ENCODE assay signal across 11 cellular contexts in genomic region chr6:28710466-28711191, GRCh38.
DNase-seq lines count a peak whose midpoint lies in the region; ATAC-seq and TF ChIP-seq lines count a peak whose summit lies in the region.
"Had no signal": no experiment of that assay in that cellular context is flagged by ENCODE, and none has a peak within 500 bp of the region (broad histone marks: within the 10 kb centered on the region; RNA-seq: fewer than 3 reads in every experiment).

No MANE protein-coding gene starts in this region.

- TF ChIP-seq CTCF in GM23338 (conservative IDR thresholded peaks at IDR 0.05; ENCODE audit: low read depth in 2 of 2) (no peak), fibroblast of pulmonary artery (IDR thresholded peaks at IDR 0.05; ENCODE audit: low read length, missing control alignments) (no peak)

- peak overlapping the region; percentile 90 for H3K4me3 Mint-ChIP-seq in GM23338

- H3K4me3 ChIP-seq in GM23338, result peak overlapping the region; percentile 93
- H3K4me3 ChIP-seq in fibroblast of pulmonary artery (replicated peaks; ENCODE audit: low read depth, low read length), result no peak overlapping the region

- no peaks in the 10 kb centered on the region for H3K27me3 ChIP-seq in GM23338 (ENCODE audit: insufficient read depth)

- H3K27me3 Mint-ChIP-seq in GM23338 (ENCODE audit: insufficient read depth, low read depth, poor library complexity), result peaks cover 23% of the 10 kb centered on the region

- DNase-seq in A172 (ENCODE audit: low spot score) (peak; percentile 44), GM23338 (ENCODE audit: low spot score) (peak; percentile 80), OCI-M2 (lab: John Stamatoyannopoulos, UW; ENCODE audit: unreplicated experiment) (peak; percentile 94), fibroblast of pulmonary artery (ENCODE audit: low read depth) (peak; percentile 42), KG1 (lab: John Stamatoyannopoulos, UW) (no peak), NCI-H2029 treated with DMSO at 0.1 percent for 48 hours (lab: John Stamatoyannopoulos, UW) (no peak), left colon (no peak)
- DNase-seq: DND-41; NCI-H1417 treated with DMSO at 0.1 percent for 48 hours; stimulated activated naive CD4-positive, alpha-beta T cell treated with Interleukin-2 at 50 U/mL for 16 hours had no signal

- H3K36me3 Mint-ChIP-seq in GM23338 (ENCODE audit: low read depth), result peaks cover 19% of the 10 kb centered on the region; the same call in 2 of the 3 replicates

- no peaks in the 10 kb centered on the region for H3K9me2 ChIP-seq in GM23338 (ENCODE audit: insufficient read depth)

- peaks cover 26% of the 10 kb centered on the region for H3K9me3 Mint-ChIP-seq in GM23338

- intact Hi-C loops in left colon (cut with DNase I, micrococcal nuclease), result no loop called here

- H3K27ac ChIP-seq in GM23338 (ENCODE audit: low read depth), result no peak overlapping the region

- H3K36me3 ChIP-seq in GM23338 (ENCODE audit: insufficient read depth), result no peaks in the 10 kb centered on the region

- H2AFZ ChIP-seq in GM23338, result peak overlapping the region; percentile 95

- no peaks in the 10 kb centered on the region for H3K4me1 Mint-ChIP-seq in GM23338

- peak overlapping the region; percentile 42; the same call in 1 of the 2 replicates for H3K27ac Mint-ChIP-seq in GM23338

- H3F3A ChIP-seq in GM23338 (replicated peaks; ENCODE audit: low read depth), result peaks cover 11% of the 10 kb centered on the region

- peak; percentile 90 for ATAC-seq in GM23338
- ATAC-seq in GM19328 (IDR thresholded peaks at IDR 0.05; ENCODE audit: unreplicated experiment), result no peak
- ATAC-seq in left colon, result no peak

- H3K4me1 ChIP-seq in GM23338 (ENCODE audit: insufficient read depth), result peaks cover 5% of the 10 kb centered on the region; the same call in 1 of the 2 replicates

- no peaks in the 10 kb centered on the region for H4K20me1 ChIP-seq in GM23338 (replicated peaks; ENCODE audit: insufficient read depth)

- no peaks in the 10 kb centered on the region for H3K79me2 ChIP-seq in GM23338 (replicated peaks; ENCODE audit: insufficient read depth)

- peak overlapping the region; percentile 97 for H3K4me2 ChIP-seq in GM23338

TF ChIP-seq in GM23338, 12 proteins besides CTCF, POLR2A, EP300 and RAD21:
- peak; percentile 43; the same call in 1 of the 2 replicates for TF ChIP-seq CREB1 (CRISPR knock-in tag; IDR thresholded peaks at IDR 0.05; ENCODE audit: low read depth)
- TF ChIP-seq ETS1 (IDR thresholded peaks at IDR 0.05), result 0 out of 2 replicates have a peak, but pooled peaks have one; percentile 17
- TF ChIP-seq STAT1 (IDR thresholded peaks at IDR 0.05; ENCODE audit: unreplicated experiment), result no peak

Comparison
In these comparisons a context has a peak if more than half of its experiments do, and no peak if none do; other contexts are left out.
1. DNase-seq: peak in A172 (single experiment), GM23338 (single experiment), OCI-M2 (single experiment) and fibroblast of pulmonary artery (single experiment); none in KG1 (single experiment), NCI-H2029 treated with DMSO at 0.1 percent for 48 hours (single experiment) and left colon (0 of 2).